12 cellular contexts compared by ENCODE assay signal in the genomic region with DNA sequence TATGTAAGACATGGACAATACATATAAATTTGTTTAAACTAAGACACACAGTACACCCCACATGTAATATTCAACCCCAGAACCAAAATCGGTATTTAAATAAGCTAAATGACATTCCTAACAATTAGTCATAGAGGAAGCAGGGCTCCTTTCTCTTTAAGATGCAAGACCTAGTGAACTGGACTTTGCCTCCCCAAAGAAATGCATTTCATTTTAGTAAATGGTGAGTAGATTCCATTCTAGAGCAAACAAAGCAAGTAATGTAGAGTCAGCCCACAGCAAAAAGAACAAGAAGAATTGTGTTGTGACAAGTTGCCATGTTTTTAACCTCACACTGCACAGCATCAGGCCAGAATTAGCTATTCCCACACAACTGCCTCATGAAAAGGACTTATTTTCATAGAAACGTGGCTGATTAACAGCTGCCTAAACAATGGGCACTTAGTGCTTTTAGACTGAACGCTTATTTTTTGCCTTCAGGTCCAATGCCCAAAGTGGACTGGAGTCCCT. TPM values are rescaled to one million over a fixed set of nuclear protein-coding genes. Genes with fewer than 3 reads are reported as not detected.
DNase-seq lines count a peak whose midpoint lies in the region; ATAC-seq and TF ChIP-seq lines count a peak whose summit lies in the region.
"Had no signal": no experiment of that assay in that cellular context is flagged by ENCODE, and none has a peak within 500 bp of the region (broad histone marks: within the 10 kb centered on the region; RNA-seq: fewer than 3 reads in every experiment).

No MANE protein-coding gene starts in this region.

- H3K4me1 ChIP-seq in H9 (ENCODE audit: insufficient read depth, low read length) (no peaks in the 10 kb centered on the region), foreskin keratinocyte (no peaks in the 10 kb centered on the region)

- DNase-seq in H9 (no peak), SW480 (ENCODE audit: low spot score) (peak; percentile 22), glutamatergic neuron (no peak), sciatic nerve (ENCODE audit: low spot score) (no peak), islet precursor cell (no peak), foreskin keratinocyte (no peak)
- DNase-seq: KG1; naive thymus-derived CD8-positive, alpha-beta T cell; NCI-H2107; T-helper 9 cell had no signal

- H3K9me3 Mint-ChIP-seq in H9 (no peaks in the 10 kb centered on the region), glutamatergic neuron (ENCODE audit: unreplicated experiment) (peaks cover 2% of the 10 kb centered on the region)
- H3K9me3 Mint-ChIP-seq: naive thymus-derived CD8-positive, alpha-beta T cell had no signal

- H3K27ac ChIP-seq in H9 (ENCODE audit: insufficient read length, low read depth, low read length) (no peak overlapping the region), foreskin keratinocyte (no peak overlapping the region)

- no peak overlapping the region for H3K56ac ChIP-seq in H9 (ENCODE audit: insufficient read length, low read depth, low read length)

- H2AK5ac ChIP-seq in H9 (ENCODE audit: insufficient read length, low read length): no peak overlapping the region

- H3T11ph ChIP-seq in H9 (ENCODE audit: low read length): no peak overlapping the region

- H2AFZ ChIP-seq in H9 (ENCODE audit: low read length): no peak overlapping the region

- H3K4me3 Mint-ChIP-seq in H9 (no peak overlapping the region), glutamatergic neuron (ENCODE audit: unreplicated experiment) (no peak overlapping the region)

- H3K14ac ChIP-seq in H9 (ENCODE audit: insufficient read depth, low read length): no peak overlapping the region

- no peak overlapping the region for H2BK15ac ChIP-seq in H9 (ENCODE audit: low read depth, low read length)

- H3K36me3 Mint-ChIP-seq in H9 (ENCODE audit: insufficient read depth in 1 of 3, low read depth in 3 of 3): peaks cover 23 to 55% (median 46%) of the 10 kb centered on the region in 3 experiments; a peak in 6 of 7 replicates
- H3K36me3 Mint-ChIP-seq in glutamatergic neuron (ENCODE audit: unreplicated experiment): no peaks in the 10 kb centered on the region

- H3K79me1 ChIP-seq in H9 (ENCODE audit: insufficient read depth, low read depth, low read length, poor library complexity, severe bottlenecking): no peaks in the 10 kb centered on the region

- H2BK12ac ChIP-seq in H9 (ENCODE audit: insufficient read length, low read depth, low read length): no peak overlapping the region

- no peaks in the 10 kb centered on the region for H3K27me3 ChIP-seq in H9 (ENCODE audit: insufficient read depth, low read length)
- H3K27me3 ChIP-seq in foreskin keratinocyte: no peaks in the 10 kb centered on the region

- WGBS in H9 (ENCODE audit: extremely low coverage, insufficient read length, low lambda C conversion rate): no CpG with 5 or more reads among the region's 3 CpGs

- no peak overlapping the region for H2BK120ac ChIP-seq in H9 (ENCODE audit: low read depth, low read length, poor library complexity, severe bottlenecking)

- intact Hi-C loops in sciatic nerve (cut with DNase I): loop anchor here (5.0 kb wide), 1 partner anchor 964 kb away; no protein-coding TSS in a partner anchor

- H4K20me1 ChIP-seq in H9 (ENCODE audit: control insufficient read depth, insufficient read depth, insufficient read length): no peaks in the 10 kb centered on the region

- H2BK20ac ChIP-seq in H9 (ENCODE audit: low read depth, low read length, poor library complexity, severe bottlenecking): no peak overlapping the region

- no peaks in the 10 kb centered on the region for H3K23me2 ChIP-seq in H9 (ENCODE audit: insufficient read length, low read depth, low read length, poor library complexity, severe bottlenecking)

- H4K91ac ChIP-seq in H9 (ENCODE audit: insufficient read length, low read depth, low read length): no peak overlapping the region

- ATAC-seq in sciatic nerve (peak; percentile 60), foreskin keratinocyte (no peak), HG03175 (IDR thresholded peaks at IDR 0.05; ENCODE audit: unreplicated experiment) (no peak), HG03196 (IDR thresholded peaks at IDR 0.05; ENCODE audit: unreplicated experiment) (no peak)
- ATAC-seq: naive thymus-derived CD8-positive, alpha-beta T cell had no signal

- no peak overlapping the region for H2BK5ac ChIP-seq in H9 (ENCODE audit: insufficient read length, low read length)

- TF ChIP-seq CTCF in H9 (conservative IDR thresholded peaks at IDR 0.05) (no peak), glutamatergic neuron (IDR thresholded peaks at IDR 0.05; ENCODE audit: partially characterized antibody, unreplicated experiment) (no peak), foreskin keratinocyte (conservative IDR thresholded peaks at IDR 0.05) (no peak)

- H3K9ac ChIP-seq in H9 (ENCODE audit: extremely low read depth, insufficient read length, low read length): no peak overlapping the region

- H3K27ac Mint-ChIP-seq in H9 (peak overlapping the region in 2 of 3 experiments; percentile 63 to 82; a peak in 2 of 7 replicates), glutamatergic neuron (ENCODE audit: unreplicated experiment) (peak overlapping the region; percentile 85)

- H4K8ac ChIP-seq in H9 (replicated peaks; ENCODE audit: insufficient read length, low read depth, low read length): no peak overlapping the region

- H4K5ac ChIP-seq in H9 (ENCODE audit: insufficient read length, low read depth, low read length): no peak overlapping the region

- no peaks in the 10 kb centered on the region for H3K9me3 ChIP-seq in H9 (ENCODE audit: control insufficient read depth, low read depth, low read length)

- no peak overlapping the region for H3K4ac ChIP-seq in H9 (ENCODE audit: low read depth, low read length)

- H3K23ac ChIP-seq in H9 (ENCODE audit: insufficient read length, low read depth, low read length): no peak overlapping the region

- H3K18ac ChIP-seq in H9 (ENCODE audit: insufficient read length, low read depth, low read length): no peak overlapping the region

- 0 out of 4 replicates have a peak, but pooled peaks cover 0 to 4% of the 10 kb centered on the region in 2 experiments for H3K4me1 Mint-ChIP-seq in H9
- peaks cover 9% of the 10 kb centered on the region for H3K4me1 Mint-ChIP-seq in glutamatergic neuron (ENCODE audit: low read depth, unreplicated experiment)

- H3K79me2 ChIP-seq in H9 (ENCODE audit: insufficient read depth, low read length): peaks cover 5% of the 10 kb centered on the region; the same call in 1 of the 2 replicates

- no peak overlapping the region for H3K4me2 ChIP-seq in H9 (ENCODE audit: insufficient read depth, insufficient read length, low read length)

- no peaks in the 10 kb centered on the region for H3K27me3 Mint-ChIP-seq in H9 (ENCODE audit: low read depth)
- peaks cover 2% of the 10 kb centered on the region for H3K27me3 Mint-ChIP-seq in glutamatergic neuron (ENCODE audit: unreplicated experiment)
- H3K27me3 Mint-ChIP-seq: naive thymus-derived CD8-positive, alpha-beta T cell had no signal

RNA-seq across cellular contexts. Expression of gene DNAJC7, which starts 14.4 kb away (rescaled TPM):
- total RNA-seq in H9 (2021): 135 and 141 TPM in 2 replicates
- 124 TPM for total RNA-seq in glutamatergic neuron (ENCODE audit: unreplicated experiment)
- 95.0 TPM for total RNA-seq in sciatic nerve
- 96.5 and 102 TPM in 2 replicates for total RNA-seq in foreskin keratinocyte
- polyA plus RNA-seq in foreskin keratinocyte: 98.8 and 101 TPM in 2 replicates

RNA-seq across cellular contexts. Expression of gene NKIRAS2, which starts 17.0 kb away (rescaled TPM):
- total RNA-seq in H9 (2021): 36.6 and 37.1 TPM in 2 replicates
- 88.8 TPM for total RNA-seq in glutamatergic neuron (ENCODE audit: unreplicated experiment)
- 18.9 TPM for total RNA-seq in sciatic nerve
- 17.1 TPM in 2 replicates for total RNA-seq in foreskin keratinocyte
- polyA plus RNA-seq in foreskin keratinocyte: 18.6 and 20.0 TPM in 2 replicates

RNA-seq across cellular contexts. Expression of gene CNP, which starts 36.3 kb away (rescaled TPM):
- 78.5 and 79.7 TPM in 2 replicates for total RNA-seq in H9 (2021)
- 51.5 TPM for total RNA-seq in glutamatergic neuron (ENCODE audit: unreplicated experiment)
- 393 TPM for total RNA-seq in sciatic nerve
- total RNA-seq in foreskin keratinocyte: 56.3 and 56.9 TPM in 2 replicates
- polyA plus RNA-seq in foreskin keratinocyte: 54.9 and 57.2 TPM in 2 replicates

RNA-seq across cellular contexts. Expression of gene C17orf113, which starts 47.6 kb away (rescaled TPM):
- total RNA-seq in H9 (2021) (1.0 and 1.2 TPM in 2 replicates), glutamatergic neuron (ENCODE audit: unreplicated experiment) (2.4 TPM), sciatic nerve (2.9 TPM), foreskin keratinocyte (0.18 and 0.31 TPM in 2 replicates)
- 0.12 and 0.17 TPM in 2 replicates for polyA plus RNA-seq in foreskin keratinocyte
